1 cellular context compared by ENCODE assay signal in the genomic region with DNA sequence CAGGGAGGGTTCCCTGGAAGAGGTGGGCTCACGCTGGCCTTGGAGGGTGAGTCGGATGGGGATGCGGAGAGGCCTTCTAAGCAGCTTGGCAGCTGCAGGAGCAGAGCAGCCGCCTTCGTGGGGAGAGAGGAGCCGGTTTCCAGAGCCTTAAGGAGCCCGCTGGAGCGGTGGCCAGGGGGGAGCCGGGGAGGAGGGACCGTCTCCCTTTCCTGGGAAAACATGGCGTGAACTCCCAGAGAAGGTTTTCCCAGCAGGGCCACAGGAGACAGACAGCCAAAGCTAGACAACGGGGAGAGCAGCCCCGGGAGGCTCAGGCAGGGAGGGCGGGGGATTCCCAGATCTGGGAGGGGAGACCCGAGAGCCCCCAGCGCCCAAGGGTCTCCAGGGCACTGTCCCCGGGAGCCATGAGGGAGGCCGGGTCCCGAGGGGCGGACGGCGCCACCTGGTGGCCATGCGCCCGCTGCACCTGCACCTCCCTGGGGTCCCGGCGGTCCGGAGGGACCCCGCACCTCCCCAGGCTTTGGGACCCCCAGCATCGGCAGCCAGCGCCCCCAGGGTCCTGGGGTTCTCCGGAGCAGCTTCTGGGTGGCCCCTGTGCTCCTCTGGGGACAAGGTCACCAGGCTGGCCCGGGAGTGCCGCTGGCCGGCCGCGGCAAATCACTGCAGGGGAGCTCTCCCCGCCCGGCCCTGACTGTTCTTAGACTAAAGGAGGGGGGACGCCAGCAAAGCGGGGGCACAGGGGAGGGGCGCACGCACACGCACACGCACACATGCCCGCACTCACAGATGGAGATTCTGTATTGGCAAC.
TF ChIP-seq lines count a peak whose summit lies in the region.

No MANE protein-coding gene starts in this region.

TF ChIP-seq in GM23338, 12 proteins besides CTCF, POLR2A, EP300 and RAD21 (continued from another document):
- TF ChIP-seq ZNF462 (CRISPR knock-in tag; IDR thresholded peaks at IDR 0.05), result no peak
- no peak for TF ChIP-seq ZNF114 (CRISPR knock-in tag; IDR thresholded peaks at IDR 0.05)
- no peak for TF ChIP-seq NANOG (IDR thresholded peaks at IDR 0.05; ENCODE audit: borderline replicate concordance)
- TF ChIP-seq CREB1 (CRISPR knock-in tag; IDR thresholded peaks at IDR 0.05; ENCODE audit: low read depth), result no peak
TF ChIP-seq in GM23338: peak in this region for 0.
